8 cellular contexts compared by ENCODE assay signal in genomic region chr6:30782425-30783014, GRCh38. TPM values are rescaled to one million over a fixed set of nuclear protein-coding genes. Genes with fewer than 3 reads are reported as not detected.
DNase-seq lines count a peak whose midpoint lies in the region; ATAC-seq, FAIRE-seq and TF ChIP-seq lines count a peak whose summit lies in the region.

No MANE protein-coding gene starts in this region.

- peaks cover 7% of the 10 kb centered on the region for H3K4me1 Mint-ChIP-seq in endodermal cell

- peak overlapping the region; percentile 71 to 73 for H3K18ac ChIP-seq in mesenchymal stem cell (ENCODE audit: low read depth in 1 of 2, low read length in 2 of 2)

- peak overlapping the region; percentile 99 for H2BK5ac ChIP-seq in mesenchymal stem cell (ENCODE audit: low read depth, low read length, poor library complexity, severe bottlenecking)

- TF ChIP-seq CTCF in heart left ventricle (IDR thresholded peaks at IDR 0.05), result no peak
- no peak for TF ChIP-seq CTCF in GM12878 (IDR thresholded peaks at IDR 0.05 in 2 of 3, conservative IDR thresholded peaks at IDR 0.05 in 1 of 3; ENCODE audit: control insufficient read depth in 2 of 3, extremely low read depth in 1 of 3, insufficient read depth in 1 of 3, low read depth in 3 of 3, low read length in 3 of 3)
- no peak for TF ChIP-seq CTCF in uterus (IDR thresholded peaks at IDR 0.05)
- TF ChIP-seq CTCF in endodermal cell (conservative IDR thresholded peaks at IDR 0.05), result no peak

- FAIRE-seq in GM12878 (lab: Jason Lieb, UNC), result peak; percentile 52

- no peaks in the 10 kb centered on the region for H3K9me3 ChIP-seq in heart left ventricle
- no peaks in the 10 kb centered on the region for H3K9me3 ChIP-seq in GM12878 (replicated peaks; ENCODE audit: control insufficient read depth, insufficient read depth, low read length)
- H3K9me3 ChIP-seq in mesenchymal stem cell (ENCODE audit: control insufficient read depth, low read length), result no peaks in the 10 kb centered on the region
- H3K9me3 ChIP-seq in uterus, result no peaks in the 10 kb centered on the region
- peaks cover 8% of the 10 kb centered on the region for H3K9me3 ChIP-seq in endodermal cell (ENCODE audit: control insufficient read depth, low read length)

- H3K27ac Mint-ChIP-seq in endodermal cell, result no peak overlapping the region

- H3K79me1 ChIP-seq in mesenchymal stem cell (replicated peaks; ENCODE audit: low read length, poor library complexity, severe bottlenecking), result no peaks in the 10 kb centered on the region

- no peak for DNase-seq in heart left ventricle
- no peak for DNase-seq in Right ventricle myocardium inferior (ENCODE audit: missing footprints)
- no peak for DNase-seq in GM12878 (ENCODE audit: low read depth, low spot score)
- peak; percentile 74 for DNase-seq in mesenchymal stem cell
- DNase-seq in uterus, result no peak
- DNase-seq in activated gamma-delta T cell treated with Interleukin-2 at 50 U/mL for 16 hours, result no peak
- DNase-seq in endodermal cell, result no peak
- no peak for DNase-seq in NCI-H2107 treated with DMSO at 0.1 percent for 48 hours (lab: John Stamatoyannopoulos, UW; ENCODE audit: unreplicated experiment)

- H3K4me3 ChIP-seq in heart left ventricle (peak overlapping the region in 7 of 12 donors; percentile 13 to 29 (median 21)), GM12878 (no peak overlapping the region), mesenchymal stem cell (ENCODE audit: insufficient read depth in 1 of 2, low read depth in 1 of 2, low read length in 2 of 2) (peak overlapping the region in 1 of 2 experiments; percentile 44), uterus (no peak overlapping the region), endodermal cell (ENCODE audit: low read length) (no peak overlapping the region)

- peak overlapping the region; percentile 40 for H4K91ac ChIP-seq in mesenchymal stem cell (ENCODE audit: low read length)

- ATAC-seq in heart left ventricle (peak in 2 of 4 donors; percentile 6 to 16), Right ventricle myocardium inferior (no peak), GM12878 (peak; percentile 23)

- TSS peak; percentile 62 for BruUV-seq in GM12878 (replicated peaks; lab: Mats Ljungman, UMichigan)

- H2AK5ac ChIP-seq in mesenchymal stem cell (ENCODE audit: low read length, severe bottlenecking), result peak overlapping the region; percentile 98

- H3K27ac ChIP-seq in heart left ventricle (peak overlapping the region; percentile 72 to 97 (median 94)), GM12878 (ENCODE audit: control insufficient read depth, insufficient read depth) (peak overlapping the region; percentile 44), mesenchymal stem cell (ENCODE audit: low read length, poor library complexity, severe bottlenecking) (peak overlapping the region; percentile 100), uterus (peak overlapping the region; percentile 82 to 96), endodermal cell (ENCODE audit: low read depth, low read length) (no peak overlapping the region)

- CTCF ChIA-PET in GM12878 (lab: Yijun Ruan, JAX), result interaction anchor here (1.1 to 2.2 kb wide), 6 partner anchors 10 to 47 kb away, joined by 3 to 8 read pairs (median 6); no protein-coding TSS in a partner anchor

- H2AFZ ChIP-seq in GM12878 (ENCODE audit: control insufficient read depth, low read depth, low read length) (no peak overlapping the region), mesenchymal stem cell (ENCODE audit: low read depth, low read length) (no peak overlapping the region)

- intact Hi-C loops in heart left ventricle (cut with DNase I), result loop anchor here in 6 of 10 donors (5.0 kb wide), 1 partner anchor 40 kb away; the partner anchor contains the start of genes FLOT1 (in 6 of the 6) and IER3 (in 6 of the 6)
- intact Hi-C loops in Right ventricle myocardium inferior (cut with DNase I), result no loop called here
- intact Hi-C loops in GM12878 (cut with micrococcal nuclease; ENCODE audit: unreplicated experiment), result no loop called here
- intact Hi-C loops in uterus (cut with DNase I; ENCODE audit: low total_unique reads), result no loop called here

- H3K79me2 ChIP-seq in GM12878 (ENCODE audit: control insufficient read depth, insufficient read depth, low read length), result no peaks in the 10 kb centered on the region

- no peaks in the 10 kb centered on the region for H3K36me3 ChIP-seq in heart left ventricle
- H3K36me3 ChIP-seq in GM12878 (ENCODE audit: control insufficient read depth in 2 of 2, insufficient read depth in 2 of 2, low read length in 1 of 2), result no peaks in the 10 kb centered on the region
- no peaks in the 10 kb centered on the region for H3K36me3 ChIP-seq in mesenchymal stem cell (ENCODE audit: control insufficient read depth in 1 of 2, insufficient read depth in 2 of 2, low read depth in 1 of 2, low read length in 2 of 2)
- no peaks in the 10 kb centered on the region for H3K36me3 ChIP-seq in uterus
- no peaks in the 10 kb centered on the region for H3K36me3 ChIP-seq in endodermal cell (ENCODE audit: control insufficient read depth, insufficient read depth, low read length)

- POLR2A ChIA-PET in GM12878 (lab: Charles Lee), result interaction anchor here (0.6 to 3.5 kb wide), 8 partner anchors 10 to 35 kb away, joined by 3 to 19 read pairs (median 4); no protein-coding TSS in a partner anchor

- H3K27me3 Mint-ChIP-seq in endodermal cell (ENCODE audit: insufficient read depth), result peaks cover 2% of the 10 kb centered on the region

- no peaks in the 10 kb centered on the region for H3K36me3 Mint-ChIP-seq in endodermal cell (ENCODE audit: low read depth)

- no peak for TF ChIP-seq POLR2A in heart left ventricle (IDR thresholded peaks at IDR 0.05)
- no peak for TF ChIP-seq POLR2A in GM12878 (IDR thresholded peaks at IDR 0.05; ENCODE audit: low read depth, low read length)
- peak in 1 of 2 donors; percentile 1 for TF ChIP-seq POLR2A in uterus (IDR thresholded peaks at IDR 0.05)

- H3K4me2 ChIP-seq in GM12878 (ENCODE audit: control insufficient read depth, insufficient read depth) (no peak overlapping the region), mesenchymal stem cell (ENCODE audit: low read length, poor library complexity, severe bottlenecking) (no peak overlapping the region)

- no peak overlapping the region for H2BK15ac ChIP-seq in mesenchymal stem cell (ENCODE audit: low read depth, poor library complexity, severe bottlenecking)

- no peak overlapping the region for H3K23ac ChIP-seq in mesenchymal stem cell (ENCODE audit: low read length in 2 of 2)

- no peaks in the 10 kb centered on the region for H4K20me1 ChIP-seq in GM12878 (ENCODE audit: control insufficient read depth, insufficient read depth)

- peak overlapping the region; percentile 15 to 63 for H3K4ac ChIP-seq in mesenchymal stem cell (ENCODE audit: low read depth in 1 of 2, low read length in 2 of 2)

- peaks cover 0 to 97% (median 44%) of the 10 kb centered on the region in 12 donors for H3K4me1 ChIP-seq in heart left ventricle
- peaks cover 15% of the 10 kb centered on the region for H3K4me1 ChIP-seq in GM12878 (ENCODE audit: control insufficient read depth, insufficient read depth, low read length)
- peaks cover 14% of the 10 kb centered on the region for H3K4me1 ChIP-seq in mesenchymal stem cell (ENCODE audit: control insufficient read depth, insufficient read depth, low read depth, low read length)
- H3K4me1 ChIP-seq in uterus, result peaks cover 24 to 32% of the 10 kb centered on the region in 2 donors
- no peaks in the 10 kb centered on the region for H3K4me1 ChIP-seq in endodermal cell (ENCODE audit: control insufficient read depth, insufficient read depth, low read length)

- no peak overlapping the region for H3K14ac ChIP-seq in mesenchymal stem cell (ENCODE audit: low read length in 2 of 2)

- TF ChIP-seq RAD21 in GM12878 (IDR thresholded peaks at IDR 0.05; ENCODE audit: insufficient read depth, low read depth, low read length), result no peak

- peak overlapping the region; percentile 88 for H2BK120ac ChIP-seq in mesenchymal stem cell (ENCODE audit: low read depth, low read length)

- RAD21 ChIA-PET in GM12878 (lab: Charles Lee; ENCODE audit: unreplicated experiment), result interaction anchor here (0.9 to 5.3 kb wide), 8 partner anchors 10 to 47 kb away, joined by 3 to 39 read pairs (median 5); no protein-coding TSS in a partner anchor

- peaks cover 15% of the 10 kb centered on the region for H3K9me3 Mint-ChIP-seq in endodermal cell

- TF ChIP-seq EP300 in GM12878 (IDR thresholded peaks at IDR 0.05; ENCODE audit: borderline replicate concordance in 1 of 2, control insufficient read depth in 1 of 2, low read depth in 2 of 2, low read length in 2 of 2), result no peak

- SMC1A ChIA-PET in GM12878 (lab: Charles Lee; ENCODE audit: uncharacterized antibody, unreplicated experiment), result interaction anchor here (0.7 to 5.7 kb wide), 17 partner anchors 8 to 138 kb away, joined by 3 to 58 read pairs (median 5); no protein-coding TSS in a partner anchor

- H3K9ac ChIP-seq in GM12878 (ENCODE audit: control insufficient read depth, insufficient read depth, low read length) (no peak overlapping the region), mesenchymal stem cell (ENCODE audit: low read length) (peak overlapping the region; percentile 87), endodermal cell (ENCODE audit: extremely low read depth, low read length, poor library complexity, severe bottlenecking) (no peak overlapping the region)

- in situ Hi-C loops in GM12878 (cut with MboI), result no loop called here

- H2BK12ac ChIP-seq in mesenchymal stem cell (ENCODE audit: low read length in 2 of 2), result peak overlapping the region in 1 of 2 experiments; percentile 94

- H4K8ac ChIP-seq in mesenchymal stem cell (ENCODE audit: low read length), result peak overlapping the region; percentile 19

- H3K4me3 Mint-ChIP-seq in endodermal cell, result no peak overlapping the region

- H3K27me3 ChIP-seq in heart left ventricle (no peaks in the 10 kb centered on the region), GM12878 (replicated peaks in 1 of 2; ENCODE audit: control insufficient read depth in 2 of 2, insufficient read depth in 2 of 2, low read length in 1 of 2) (no peaks in the 10 kb centered on the region), mesenchymal stem cell (ENCODE audit: control insufficient read depth in 1 of 2, insufficient read depth in 1 of 2, low read length in 2 of 2) (no peaks in the 10 kb centered on the region), uterus (no peaks in the 10 kb centered on the region), endodermal cell (ENCODE audit: control insufficient read depth, insufficient read depth, low read length, poor library complexity, severe bottlenecking) (no peaks in the 10 kb centered on the region)

RNA-seq across cellular contexts. Expression of gene IER3, which starts 38.2 kb away (rescaled TPM):
- total RNA-seq in heart left ventricle, result 100 to 1,000 TPM in 2 of 9 donors, 10 to 100 TPM in 6, 1 to 10 TPM in 1; 8.7 to 127 (median 69.8) TPM
- 100 to 1,000 TPM in 1 of 2 donors, 10 to 100 TPM in 1; 33.3 to 119 TPM for polyA plus RNA-seq in heart left ventricle
- total RNA-seq in Right ventricle myocardium inferior, result 19.2 TPM
- 22.9 and 23.9 TPM in 2 replicates for total RNA-seq in GM12878 (2013; cell fraction: nucleolus; rRNA removed)
- total RNA-seq in GM12878 (2014; rRNA removed), result 67.2 and 71.6 TPM in 2 replicates
- 42.0 and 43.2 TPM in 2 replicates for total RNA-seq in GM12878 (2014; rRNA removed; fragmentation: Illumina TruSeq; extraction: Trizol)
- 65.8 and 80.7 TPM in 2 replicates for total RNA-seq in GM12878 (2021)
- polyA plus RNA-seq in GM12878 (2011; ENCODE audit: low read depth), result 10.6 TPM
- 100 and 104 TPM in 2 replicates for polyA plus RNA-seq in GM12878 (2011; rRNA removed)
- 96.0 and 101 TPM in 2 replicates for polyA plus RNA-seq in GM12878 (2011; cell fraction: cytosol; rRNA removed)
- polyA plus RNA-seq in GM12878 (2011; cell fraction: nucleus; rRNA removed), result 183 and 184 TPM in 2 replicates
- 21.4 and 31.8 TPM in 2 replicates for polyA plus RNA-seq in GM12878 (2012)
- polyA plus RNA-seq in GM12878 (2014; fragmentation: Illumina TruSeq; extraction: Trizol), result 8.3 and 22.5 TPM in 2 replicates
- polyA plus RNA-seq in GM12878 (2014; fragmentation: Nextera tagmentation; extraction: Ambion mirVana), result 1 to 10 TPM; 1.9 to 7.3 TPM
- polyA plus RNA-seq in GM12878 (2014; rRNA removed), result 63.8 and 71.6 TPM in 2 replicates
- 10 to 100 TPM; 16.1 to 19.5 TPM for polyA plus RNA-seq in GM12878 (2016; fragmentation: Nextera tagmentation; extraction: Ambion mirVana)
- polyA minus RNA-seq in GM12878 (2011; rRNA and poly(A)+ RNA removed), result 63.6 and 100 TPM in 2 replicates
- 102 and 106 TPM in 2 replicates for polyA minus RNA-seq in GM12878 (2011; cell fraction: cytosol; rRNA and poly(A)+ RNA removed)
- 70.4 and 103 TPM in 2 replicates for polyA minus RNA-seq in GM12878 (2011; cell fraction: nucleus; rRNA and poly(A)+ RNA removed)
- 220 TPM for polyA plus RNA-seq in mesenchymal stem cell (2013, experiment 1 of 2)
- polyA plus RNA-seq in mesenchymal stem cell (2013, experiment 2 of 2), result 207 TPM
- total RNA-seq in uterus, result 10 to 100 TPM in 2 of 4 donors, 1 to 10 TPM in 1, under 1 TPM in 1; 0.88 to 23.8 (median 10.4) TPM
- 100 to 1,000 TPM; 102 to 136 TPM for total RNA-seq in endodermal cell
- 51.3 TPM for polyA plus RNA-seq in endodermal cell (2013, experiment 1 of 2)
- 74.4 TPM for polyA plus RNA-seq in endodermal cell (2013, experiment 2 of 2)

RNA-seq across cellular contexts. Expression of gene FLOT1, which starts 40.0 kb away (rescaled TPM):
- 100 to 1,000 TPM; 166 to 282 (median 211) TPM for total RNA-seq in heart left ventricle
- polyA plus RNA-seq in heart left ventricle, result 100 to 1,000 TPM; 291 to 310 TPM
- 240 TPM for total RNA-seq in Right ventricle myocardium inferior
- total RNA-seq in GM12878 (2013; cell fraction: nucleolus; rRNA removed), result 83.3 and 102 TPM in 2 replicates
- total RNA-seq in GM12878 (2014; rRNA removed), result 98.4 and 102 TPM in 2 replicates
- 71.2 and 73.6 TPM in 2 replicates for total RNA-seq in GM12878 (2014; rRNA removed; fragmentation: Illumina TruSeq; extraction: Trizol)
- total RNA-seq in GM12878 (2021), result 111 and 115 TPM in 2 replicates
- 57.9 TPM for polyA plus RNA-seq in GM12878 (2011; ENCODE audit: low read depth)
- polyA plus RNA-seq in GM12878 (2011; rRNA removed), result 113 and 153 TPM in 2 replicates
- 161 and 169 TPM in 2 replicates for polyA plus RNA-seq in GM12878 (2011; cell fraction: cytosol; rRNA removed)
- polyA plus RNA-seq in GM12878 (2011; cell fraction: nucleus; rRNA removed), result 189 and 204 TPM in 2 replicates
- 103 and 110 TPM in 2 replicates for polyA plus RNA-seq in GM12878 (2012)
- polyA plus RNA-seq in GM12878 (2014; fragmentation: Illumina TruSeq; extraction: Trizol), result 102 and 112 TPM in 2 replicates
- polyA plus RNA-seq in GM12878 (2014; fragmentation: Nextera tagmentation; extraction: Ambion mirVana), result 10 to 100 TPM; 12.3 to 16.8 TPM
- polyA plus RNA-seq in GM12878 (2014; rRNA removed), result 140 and 153 TPM in 2 replicates
- polyA plus RNA-seq in GM12878 (2016; fragmentation: Nextera tagmentation; extraction: Ambion mirVana), result 100 to 1,000 TPM; 114 to 119 TPM
- polyA minus RNA-seq in GM12878 (2011; rRNA and poly(A)+ RNA removed), result 106 and 129 TPM in 2 replicates
- 45.0 and 45.6 TPM in 2 replicates for polyA minus RNA-seq in GM12878 (2011; cell fraction: cytosol; rRNA and poly(A)+ RNA removed)
- 64.8 and 96.5 TPM in 2 replicates for polyA minus RNA-seq in GM12878 (2011; cell fraction: nucleus; rRNA and poly(A)+ RNA removed)
- polyA plus RNA-seq in mesenchymal stem cell (2013, experiment 1 of 2), result 120 TPM
- polyA plus RNA-seq in mesenchymal stem cell (2013, experiment 2 of 2), result 118 TPM
- 100 to 1,000 TPM in 1 of 4 donors, 10 to 100 TPM in 3; 47.1 to 155 (median 64.6) TPM for total RNA-seq in uterus
- total RNA-seq in endodermal cell, result 100 to 1,000 TPM; 121 to 141 TPM
- polyA plus RNA-seq in endodermal cell (2013, experiment 1 of 2), result 119 TPM
- polyA plus RNA-seq in endodermal cell (2013, experiment 2 of 2), result 111 TPM

Comparison
In these comparisons a context has a peak if more than half of its experiments do, and no peak if none do; other contexts are left out.
1. intact Hi-C loops: an anchor here in heart left ventricle (5.0 kb wide); none called in Right ventricle myocardium inferior, GM12878 and uterus.
2. H3K4me3 ChIP-seq: peak in heart left ventricle (7 of 12); none in GM12878 (single experiment), uterus (0 of 2) and endodermal cell (single experiment).